Comparison of ENCODE assay signal across 1 cellular context in genomic region chrX:44570524-44570923, GRCh38.
TF ChIP-seq lines count a peak whose summit lies in the region.

No MANE protein-coding gene starts in this region.

TF ChIP-seq in K562, 482 proteins besides CTCF, POLR2A, EP300 and RAD21 (continued from another document and continues in another):
- TF ChIP-seq ZNF592 (IDR thresholded peaks at IDR 0.05) (no peak), PRPF4 (IDR thresholded peaks at IDR 0.05; ENCODE audit: insufficient read depth, low read depth, low read length, poor library complexity, severe bottlenecking) (no peak), ZEB2 (IDR thresholded peaks at IDR 0.05) (no peak), NFE2L1 (tag; IDR thresholded peaks at IDR 0.05; ENCODE audit: borderline replicate concordance, low read depth) (peak; percentile 58), ARHGAP35 (IDR thresholded peaks at IDR 0.05; ENCODE audit: partially characterized antibody) (no peak), GTF3C2 (IDR thresholded peaks at IDR 0.05; ENCODE audit: borderline replicate concordance, extremely low read depth, insufficient read length) (no peak), CC2D1A (IDR thresholded peaks at IDR 0.05) (no peak), IFI16 (CRISPR knock-in tag; IDR thresholded peaks at IDR 0.05) (no peak), CHAMP1 (IDR thresholded peaks at IDR 0.05) (no peak), ELF4 (CRISPR knock-in tag; IDR thresholded peaks at IDR 0.05) (no peak), MAFG (tag; conservative IDR thresholded peaks at IDR 0.05) (peak; percentile 80), MCM7 (IDR thresholded peaks at IDR 0.05) (no peak), ZBTB43 (CRISPR knock-in tag; IDR thresholded peaks at IDR 0.05) (no peak), TBL1XR1 (IDR thresholded peaks at IDR 0.05; ENCODE audit: low read length in 2 of 2) (no peak), MAFK (IDR thresholded peaks at IDR 0.05; ENCODE audit: low read length) (peak; percentile 67; the same call in 1 of the 2 replicates), ZNF184 (CRISPR knock-in tag; IDR thresholded peaks at IDR 0.05) (no peak), ZNF77 (CRISPR knock-in tag; IDR thresholded peaks at IDR 0.05) (no peak), NFYB (IDR thresholded peaks at IDR 0.05; ENCODE audit: extremely low read depth, insufficient read length) (no peak), EP400 (IDR thresholded peaks at IDR 0.05) (no peak), NFATC3 (IDR thresholded peaks at IDR 0.05) (no peak), ZHX1 (conservative IDR thresholded peaks at IDR 0.05; ENCODE audit: low read length) (no peak), THAP7 (CRISPR knock-in tag; IDR thresholded peaks at IDR 0.05) (no peak), ZNF23 (CRISPR knock-in tag; IDR thresholded peaks at IDR 0.05) (no peak), ZBTB11 (CRISPR knock-in tag; IDR thresholded peaks at IDR 0.05) (no peak), RB1 (IDR thresholded peaks at IDR 0.05; ENCODE audit: low read depth) (no peak), CTBP1 (IDR thresholded peaks at IDR 0.05; ENCODE audit: borderline replicate concordance) (no peak), SIN3B (IDR thresholded peaks at IDR 0.05; ENCODE audit: low read depth) (no peak), NEUROD1 (IDR thresholded peaks at IDR 0.05; ENCODE audit: borderline replicate concordance, low read depth, low read length, partially characterized antibody) (no peak), ZFX (CRISPR knock-in tag; IDR thresholded peaks at IDR 0.05) (no peak), CCAR2 (IDR thresholded peaks at IDR 0.05; ENCODE audit: low read depth, low read length) (no peak), BACH1 (tag; IDR thresholded peaks at IDR 0.05) (peak; percentile 72; the same call in 1 of the 2 replicates), FOXA3 (CRISPR knock-in tag; conservative IDR thresholded peaks at IDR 0.05 in 1 of 2, IDR thresholded peaks at IDR 0.05 in 1 of 2) (no peak), MCM5 (IDR thresholded peaks at IDR 0.05; ENCODE audit: low read depth) (no peak), RUNX1 (IDR thresholded peaks at IDR 0.05; ENCODE audit: low read depth) (no peak), ZNF551 (CRISPR knock-in tag; IDR thresholded peaks at IDR 0.05) (no peak), MTA2 (IDR thresholded peaks at IDR 0.05; ENCODE audit: low read depth) (no peak), ZBTB8A (IDR thresholded peaks at IDR 0.05; ENCODE audit: partially characterized antibody) (no peak), CBFB (CRISPR knock-in tag; IDR thresholded peaks at IDR 0.05) (no peak), PRDM10 (IDR thresholded peaks at IDR 0.05; ENCODE audit: partially characterized antibody) (no peak), POLR2B (IDR thresholded peaks at IDR 0.05; ENCODE audit: low read depth, partially characterized antibody) (no peak)
